Comparison of ENCODE assay signal across 15 cellular contexts in genomic region chr7:135334830-135335543, GRCh38.
DNase-seq lines count a peak whose midpoint lies in the region; ATAC-seq, FAIRE-seq and TF ChIP-seq lines count a peak whose summit lies in the region.
"Had no signal": no experiment of that assay in that cellular context is flagged by ENCODE, and none has a peak within 500 bp of the region (broad histone marks: within the 10 kb centered on the region; RNA-seq: fewer than 3 reads in every experiment).

No MANE protein-coding gene starts in this region.

- no peak for FAIRE-seq in GM12891 (lab: Jason Lieb, UNC)

- peak; percentile 4 for ATAC-seq in stimulated activated naive CD8-positive, alpha-beta T cell treated with anti-CD3 and anti-CD28 coated beads, Interleukin-15, amount 100 ng/mL, for 72 hours
- no peak for ATAC-seq in stimulated activated naive CD8-positive, alpha-beta T cell treated with anti-CD3 and anti-CD28 coated beads, Interleukin-15, Interleukin-2, amounts not matched to agents 100 U/mL and 50 U/mL, for 24 hours

- TF ChIP-seq POLR2A in GM12891 (IDR thresholded peaks at IDR 0.05; ENCODE audit: low read depth, low read length): no peak
- no peak for TF ChIP-seq POLR2A in vagina (IDR thresholded peaks at IDR 0.05)

- H3K27ac Mint-ChIP-seq in stimulated activated naive CD8-positive, alpha-beta T cell treated with anti-CD3 and anti-CD28 coated beads, Interleukin-15, amount 100 ng/mL, for 72 hours: no peak overlapping the region
- H3K27ac Mint-ChIP-seq: activated naive CD8-positive, alpha-beta T cell treated with anti-CD3 and anti-CD28 coated beads, Interleukin-2, amount 10 ng/mL, durations not matched to agents 7 days and 5 days; activated T-cell treated with anti-CD3 and anti-CD28 coated beads, Interleukin-2, amount 50 U/mL, for 24 hours; immature natural killer cell had no signal

- H3K36me3 ChIP-seq in vagina: no peaks in the 10 kb centered on the region
- H3K36me3 ChIP-seq: neutrophil had no signal

- no peaks in the 10 kb centered on the region for H3K27me3 Mint-ChIP-seq in stimulated activated naive CD8-positive, alpha-beta T cell treated with anti-CD3 and anti-CD28 coated beads, Interleukin-15, amount 100 ng/mL, for 72 hours
- H3K27me3 Mint-ChIP-seq: activated naive CD8-positive, alpha-beta T cell treated with anti-CD3 and anti-CD28 coated beads, Interleukin-2, amount 10 ng/mL, durations not matched to agents 7 days and 5 days; activated T-cell treated with anti-CD3 and anti-CD28 coated beads, Interleukin-2, amount 50 U/mL, for 24 hours had no signal

- H3K4me1 Mint-ChIP-seq in stimulated activated naive CD8-positive, alpha-beta T cell treated with anti-CD3 and anti-CD28 coated beads, Interleukin-15, amount 100 ng/mL, for 72 hours: peaks cover 6% of the 10 kb centered on the region
- H3K4me1 Mint-ChIP-seq: activated naive CD8-positive, alpha-beta T cell treated with anti-CD3 and anti-CD28 coated beads, Interleukin-2, amount 10 ng/mL, durations not matched to agents 7 days and 5 days; immature natural killer cell had no signal

- intact Hi-C loops in dorsolateral prefrontal cortex (cut with DNase I): loop anchor here in 1 of 2 donors (5.0 kb wide), 1 partner anchor 48 kb away; no protein-coding TSS in a partner anchor
- intact Hi-C loops in vagina (cut with DNase I): no loop called here

- DNase-seq in stimulated activated naive CD8-positive, alpha-beta T cell treated with anti-CD3 and anti-CD28 coated beads, Interleukin-15, amount 100 ng/mL, for 72 hours: no peak
- no peak for DNase-seq in stimulated activated naive CD8-positive, alpha-beta T cell treated with anti-CD3 and anti-CD28 coated beads, Interleukin-15, Interleukin-2, amounts not matched to agents 100 U/mL and 50 U/mL, for 24 hours
- DNase-seq in NCI-H510A treated with DMSO at 0.1 percent for 48 hours (lab: John Stamatoyannopoulos, UW): peak; percentile 25
- DNase-seq in coronary artery (ENCODE audit: low spot score): peak; percentile 54
- no peak for DNase-seq in dorsolateral prefrontal cortex
- no peak for DNase-seq in A172 (ENCODE audit: low spot score)
- no peak for DNase-seq in GM12891 (ENCODE audit: insufficient read length, low spot score)
- DNase-seq in vagina (ENCODE audit: extremely low spot score in 2 of 2): no peak
- DNase-seq: activated naive CD8-positive, alpha-beta T cell treated with anti-CD3 and anti-CD28 coated beads, Interleukin-2, amount 10 ng/mL, durations not matched to agents 7 days and 5 days; immature natural killer cell; NCI-H446 treated with DMSO at 0.1 percent for 48 hours; stimulated activated naive CD4-positive, alpha-beta T cell treated with Interleukin-2 at 50 U/mL for 16 hours; T-helper 9 cell had no signal

- no peaks in the 10 kb centered on the region for H3K9me3 ChIP-seq in vagina
- H3K9me3 ChIP-seq: neutrophil had no signal

- H3K27me3 ChIP-seq in dorsolateral prefrontal cortex (no peaks in the 10 kb centered on the region), vagina (no peaks in the 10 kb centered on the region)
- H3K27me3 ChIP-seq: neutrophil had no signal

- no peak overlapping the region for H3K27ac ChIP-seq in coronary artery
- H3K27ac ChIP-seq in dorsolateral prefrontal cortex: no peak overlapping the region
- no peak overlapping the region for H3K27ac ChIP-seq in vagina
- H3K27ac ChIP-seq: neutrophil had no signal

- no peak overlapping the region for H3K4me3 Mint-ChIP-seq in stimulated activated naive CD8-positive, alpha-beta T cell treated with anti-CD3 and anti-CD28 coated beads, Interleukin-15, amount 100 ng/mL, for 72 hours
- H3K4me3 Mint-ChIP-seq: activated naive CD8-positive, alpha-beta T cell treated with anti-CD3 and anti-CD28 coated beads, Interleukin-2, amount 10 ng/mL, durations not matched to agents 7 days and 5 days; activated T-cell treated with anti-CD3 and anti-CD28 coated beads, Interleukin-2, amount 50 U/mL, for 24 hours; immature natural killer cell had no signal

- no peaks in the 10 kb centered on the region for H3K4me1 ChIP-seq in vagina

- H3K9me3 Mint-ChIP-seq in stimulated activated naive CD8-positive, alpha-beta T cell treated with anti-CD3 and anti-CD28 coated beads, Interleukin-15, amount 100 ng/mL, for 72 hours: peaks cover 11 to 12% of the 10 kb centered on the region in 2 donors
- H3K9me3 Mint-ChIP-seq: activated T-cell treated with anti-CD3 and anti-CD28 coated beads, Interleukin-2, amount 50 U/mL, for 24 hours; immature natural killer cell had no signal

- no peak for TF ChIP-seq CTCF in coronary artery (IDR thresholded peaks at IDR 0.05)
- TF ChIP-seq CTCF in dorsolateral prefrontal cortex (IDR thresholded peaks at IDR 0.05 in 54 of 56, conservative IDR thresholded peaks at IDR 0.05 in 2 of 56; ENCODE audit: low read depth in 1 of 56, partially characterized antibody in 56 of 56): no peak
- no peak for TF ChIP-seq CTCF in vagina (IDR thresholded peaks at IDR 0.05)

- H3K4me3 ChIP-seq in coronary artery (no peak overlapping the region), dorsolateral prefrontal cortex (no peak overlapping the region), vagina (no peak overlapping the region)

TF ChIP-seq in GM12891, 5 proteins besides CTCF, POLR2A, EP300 and RAD21:
- TF ChIP-seq POLR2AphosphoS5 (IDR thresholded peaks at IDR 0.05; ENCODE audit: low read depth, low read length) (no peak), PAX5 (IDR thresholded peaks at IDR 0.05; ENCODE audit: insufficient read depth, low read length, severe bottlenecking) (no peak), SPI1 (IDR thresholded peaks at IDR 0.05; ENCODE audit: low read depth, low read length) (no peak), POU2F2 (IDR thresholded peaks at IDR 0.05; ENCODE audit: low read depth, low read length) (no peak), TAF1 (IDR thresholded peaks at IDR 0.05; ENCODE audit: low read depth, low read length) (no peak)

Comparison
In these comparisons a context has a peak if more than half of its experiments do, and no peak if none do; other contexts are left out.
1. DNase-seq: peak in NCI-H510A treated with DMSO at 0.1 percent for 48 hours (single experiment) and coronary artery (single experiment); none in stimulated activated naive CD8-positive, alpha-beta T cell treated with anti-CD3 and anti-CD28 coated beads, Interleukin-15, amount 100 ng/mL, for 72 hours (0 of 2), stimulated activated naive CD8-positive, alpha-beta T cell treated with anti-CD3 and anti-CD28 coated beads, Interleukin-15, Interleukin-2, amounts not matched to agents 100 U/mL and 50 U/mL, for 24 hours (single experiment), dorsolateral prefrontal cortex (0 of 10), A172 (single experiment), GM12891 (single experiment) and vagina (0 of 2).